13 cellular contexts compared by ENCODE assay signal in genomic region chr17:6374271-6374691, GRCh38.
A peak's percentile ranks its signal among the peaks of the same experiment; 100 is the strongest.
DNase-seq lines count a peak whose midpoint lies in the region; ATAC-seq, FAIRE-seq and TF ChIP-seq lines count a peak whose summit lies in the region.
"Had no signal": no experiment of that assay in that cellular context is flagged by ENCODE, and none has a peak within 500 bp of the region (broad histone marks: within the 10 kb centered on the region; RNA-seq: fewer than 3 reads in every experiment).

No MANE protein-coding gene starts in this region.

- H3K9me3 ChIP-seq in breast epithelium (no peaks in the 10 kb centered on the region), iPS-20b (ENCODE audit: insufficient read depth, low read depth, low read length) (peaks cover 18% of the 10 kb centered on the region), testis (no peaks in the 10 kb centered on the region), HepG2 (ENCODE audit: low read length) (no peaks in the 10 kb centered on the region)
- H3K9me3 ChIP-seq: thoracic aorta had no signal

- TF ChIP-seq EP300 in HepG2 (IDR thresholded peaks at IDR 0.05; ENCODE audit: low read depth in 2 of 2, low read length in 2 of 2) (no peak), HepG2 (CRISPR knock-in tag; IDR thresholded peaks at IDR 0.05; ENCODE audit: borderline replicate concordance) (no peak)

- DNase-seq in MCF 10A (ENCODE audit: unreplicated experiment) (no peak), breast epithelium (ENCODE audit: low spot score in 2 of 2) (no peak), WTC11 (ENCODE audit: low spot score) (no peak), testis (no peak), NCI-H446 (lab: John Stamatoyannopoulos, UW) (no peak), HepG2 (ENCODE audit: low spot score) (no peak)
- no peak for DNase-seq in stimulated activated naive CD8-positive, alpha-beta T cell treated with anti-CD3 and anti-CD28 coated beads, Interleukin-15, amount 100 ng/mL, for 72 hours
- DNase-seq: NCI-H446 treated with DMSO at 0.1 percent for 48 hours had no signal

- TF ChIP-seq CTCF in MCF 10A (IDR thresholded peaks at IDR 0.05; ENCODE audit: unreplicated experiment) (no peak), breast epithelium (IDR thresholded peaks at IDR 0.05) (no peak), WTC11 (IDR thresholded peaks at IDR 0.05) (no peak), testis (IDR thresholded peaks at IDR 0.05) (no peak), HepG2 (CRISPR knock-in tag; IDR thresholded peaks at IDR 0.05) (no peak)

- BruUV-seq in MCF 10A (replicated peaks; lab: Mats Ljungman, UMichigan) (no TSS peak), HepG2 (replicated peaks; lab: Mats Ljungman, UMichigan) (no TSS peak)

- H3K4me2 ChIP-seq in HepG2 (ENCODE audit: low read depth, low read length) = no peak overlapping the region

- H3K9ac ChIP-seq in iPS-20b (ENCODE audit: low read depth, low read length) (no peak overlapping the region; the same call in 1 of the 2 replicates), HepG2 (ENCODE audit: insufficient read depth, low read depth, low read length) (no peak overlapping the region)

- H3K4me1 ChIP-seq in breast epithelium = no peaks in the 10 kb centered on the region
- H3K4me1 ChIP-seq in iPS-20b (ENCODE audit: insufficient read depth, low read length) = peaks cover 11% of the 10 kb centered on the region
- no peaks in the 10 kb centered on the region for H3K4me1 ChIP-seq in testis
- no peaks in the 10 kb centered on the region for H3K4me1 ChIP-seq in HepG2 (ENCODE audit: insufficient read depth, low read length)

- H3K27ac ChIP-seq in breast epithelium (no peak overlapping the region), iPS-20b (ENCODE audit: low read length) (no peak overlapping the region), testis (no peak overlapping the region), HepG2 (ENCODE audit: extremely low read length, insufficient read depth, low read length) (no peak overlapping the region)
- H3K27ac ChIP-seq: C4-2B, thoracic aorta had no signal

- H3K9me3 Mint-ChIP-seq in MCF 10A (ENCODE audit: unreplicated experiment) (peaks cover 17% of the 10 kb centered on the region), WTC11 (peaks cover 24% of the 10 kb centered on the region)
- peaks cover 11 to 22% of the 10 kb centered on the region in 2 donors for H3K9me3 Mint-ChIP-seq in stimulated activated naive CD8-positive, alpha-beta T cell treated with anti-CD3 and anti-CD28 coated beads, Interleukin-15, amount 100 ng/mL, for 72 hours

- FAIRE-seq in HepG2 (lab: Jason Lieb, UNC) = no peak
- FAIRE-seq: colon had no signal

- no peak for TF ChIP-seq RAD21 in HepG2 (CRISPR knock-in tag; IDR thresholded peaks at IDR 0.05)

- intact Hi-C loops in MCF 10A (cut with micrococcal nuclease) (no loop called here), breast epithelium (cut with DNase I; ENCODE audit: low total_unique reads) (no loop called here), testis (cut with DNase I; ENCODE audit: low total_unique reads) (no loop called here), HepG2 (cut with micrococcal nuclease; ENCODE audit: unreplicated experiment) (no loop called here)

- POLR2A ChIA-PET in MCF 10A (lab: Yijun Ruan, JAX) = no interaction called here
- POLR2A ChIA-PET in WTC11 (lab: Charles Lee) = no interaction called here
- POLR2A ChIA-PET in HepG2 (lab: Yijun Ruan, JAX) = no interaction called here

- no peaks in the 10 kb centered on the region for H3K79me2 ChIP-seq in HepG2 (ENCODE audit: insufficient read depth, low read length)

- H3K27ac Mint-ChIP-seq in MCF 10A (ENCODE audit: low read depth, unreplicated experiment) = no peak overlapping the region
- H3K27ac Mint-ChIP-seq in WTC11 = no peak overlapping the region; the same call in 1 of the 2 replicates
- no peak overlapping the region for H3K27ac Mint-ChIP-seq in stimulated activated naive CD8-positive, alpha-beta T cell treated with anti-CD3 and anti-CD28 coated beads, Interleukin-15, amount 100 ng/mL, for 72 hours
- H3K27ac Mint-ChIP-seq: natural killer cell treated with Interleukin-12 subunit alpha and Interleukin-12 subunit beta and Interleukin-15 and Interleukin-18, amount 100 ng/mL, for 72 hours had no signal

- H4K20me1 ChIP-seq in HepG2 (ENCODE audit: insufficient read depth, low read length) = no peaks in the 10 kb centered on the region

- ATAC-seq in WTC11 (peak; percentile 75), HepG2 (no peak)
- peak; percentile 63 for ATAC-seq in stimulated activated naive CD8-positive, alpha-beta T cell treated with anti-CD3 and anti-CD28 coated beads, Interleukin-15, amount 100 ng/mL, for 72 hours

- TF ChIP-seq POLR2A in breast epithelium (IDR thresholded peaks at IDR 0.05) (no peak), testis (IDR thresholded peaks at IDR 0.05) (no peak), HepG2 (IDR thresholded peaks at IDR 0.05; ENCODE audit: insufficient read depth in 1 of 2, low read depth in 2 of 2, low read length in 2 of 2) (no peak)

- H3K36me3 ChIP-seq in breast epithelium = no peaks in the 10 kb centered on the region
- H3K36me3 ChIP-seq in iPS-20b (ENCODE audit: insufficient read depth, low read depth, low read length) = no peaks in the 10 kb centered on the region
- no peaks in the 10 kb centered on the region for H3K36me3 ChIP-seq in testis (ENCODE audit: low read depth, missing control alignments)
- no peaks in the 10 kb centered on the region for H3K36me3 ChIP-seq in HepG2 (replicated peaks in 1 of 2; ENCODE audit: control insufficient read depth in 1 of 2, insufficient read depth in 2 of 2, low read length in 2 of 2)
- H3K36me3 ChIP-seq: thoracic aorta had no signal

- H3K4me3 ChIP-seq in breast epithelium = no peak overlapping the region
- peak overlapping the region; percentile 54; the same call in 1 of the 2 replicates for H3K4me3 ChIP-seq in iPS-20b (ENCODE audit: low read length)
- no peak overlapping the region for H3K4me3 ChIP-seq in testis
- H3K4me3 ChIP-seq in HepG2 (replicated peaks in 1 of 3; ENCODE audit: insufficient read depth in 1 of 3, low read depth in 2 of 3, low read length in 3 of 3) = no peak overlapping the region
- H3K4me3 ChIP-seq: thoracic aorta had no signal

- H3K36me3 Mint-ChIP-seq in MCF 10A (ENCODE audit: insufficient read depth, unreplicated experiment) (no peaks in the 10 kb centered on the region), WTC11 (peaks cover 14% of the 10 kb centered on the region)

- peaks cover 0 to 25% of the 10 kb centered on the region in 2 donors for H3K27me3 ChIP-seq in breast epithelium
- H3K27me3 ChIP-seq in iPS-20b (ENCODE audit: insufficient read depth, low read length) = no peaks in the 10 kb centered on the region
- no peaks in the 10 kb centered on the region for H3K27me3 ChIP-seq in testis
- H3K27me3 ChIP-seq in HepG2 (ENCODE audit: control insufficient read depth in 1 of 2, insufficient read depth in 2 of 2, low read length in 2 of 2) = 0 out of 5 replicates have a peak, but pooled peaks cover 0 to 3% of the 10 kb centered on the region in 2 experiments

- WGBS in testis, 2 donors = 24 to 26% methylated on average over 2 of the region's 2 CpGs
- 0% methylated on average over 2 of the region's 2 CpGs for WGBS in HepG2 (ENCODE audit: low lambda C conversion rate)

- in situ Hi-C loops in HepG2 (cut with HindIII; ENCODE audit: extremely low pct_ligation_motif_present, low pct_unique_long_range_greater_than_20kb) = no loop called here

- H3K27me3 Mint-ChIP-seq in MCF 10A (ENCODE audit: insufficient read depth, unreplicated experiment) (peaks cover 11% of the 10 kb centered on the region), WTC11 (ENCODE audit: low read depth) (peaks cover 3% of the 10 kb centered on the region)
- peaks cover 50% of the 10 kb centered on the region for H3K27me3 Mint-ChIP-seq in stimulated activated naive CD8-positive, alpha-beta T cell treated with anti-CD3 and anti-CD28 coated beads, Interleukin-15, amount 100 ng/mL, for 72 hours

- H3K4me1 Mint-ChIP-seq in MCF 10A (ENCODE audit: insufficient read depth, unreplicated experiment) = peaks cover 13% of the 10 kb centered on the region
- H3K4me1 Mint-ChIP-seq in WTC11 = peaks cover 17% of the 10 kb centered on the region
- H3K4me1 Mint-ChIP-seq in stimulated activated naive CD8-positive, alpha-beta T cell treated with anti-CD3 and anti-CD28 coated beads, Interleukin-15, amount 100 ng/mL, for 72 hours = peaks cover 29% of the 10 kb centered on the region

- CTCF ChIA-PET in MCF 10A (lab: Yijun Ruan, JAX) = interaction anchor here (1.2 kb wide), 1 partner anchor 602 kb away, joined by 3 read pairs; no protein-coding TSS in a partner anchor
- CTCF ChIA-PET in WTC11 (lab: Charles Lee) = interaction anchor here (1.6 kb wide), 2 partner anchors 38 to 48 kb away, joined by 4 to 6 read pairs; no protein-coding TSS in a partner anchor
- CTCF ChIA-PET in HepG2 (lab: Yijun Ruan, JAX; ENCODE audit: low intra/inter-chr PET ratio, low total read pairs) = no interaction called here

- H3K4me3 Mint-ChIP-seq in MCF 10A (ENCODE audit: unreplicated experiment) (peak overlapping the region; percentile 6), WTC11 (peak overlapping the region; percentile 60)
- peak overlapping the region; percentile 61 to 71 for H3K4me3 Mint-ChIP-seq in stimulated activated naive CD8-positive, alpha-beta T cell treated with anti-CD3 and anti-CD28 coated beads, Interleukin-15, amount 100 ng/mL, for 72 hours
- H3K4me3 Mint-ChIP-seq: natural killer cell treated with Interleukin-12 subunit alpha and Interleukin-12 subunit beta and Interleukin-15 and Interleukin-18, amount 100 ng/mL, for 72 hours had no signal

- no peak overlapping the region for H2AFZ ChIP-seq in HepG2 (ENCODE audit: low read length)

TF ChIP-seq in WTC11, 78 proteins besides CTCF, POLR2A, EP300 and RAD21 (continues in another document):
- TF ChIP-seq ZNF232 (CRISPR knock-in tag; IDR thresholded peaks at IDR 0.05) = no peak
- no peak for TF ChIP-seq ZNF416 (CRISPR knock-in tag; IDR thresholded peaks at IDR 0.05)
- TF ChIP-seq CREM (CRISPR knock-in tag; IDR thresholded peaks at IDR 0.05) = no peak
- no peak for TF ChIP-seq NFYB (CRISPR knock-in tag; conservative IDR thresholded peaks at IDR 0.05; ENCODE audit: low read depth)
- no peak for TF ChIP-seq NR2C2 (CRISPR knock-in tag; IDR thresholded peaks at IDR 0.05)
- no peak for TF ChIP-seq SOX15 (CRISPR knock-in tag; IDR thresholded peaks at IDR 0.05)
- no peak for TF ChIP-seq ZNF138 (CRISPR knock-in tag; conservative IDR thresholded peaks at IDR 0.05)

TF ChIP-seq in HepG2, 621 proteins besides CTCF, POLR2A, EP300 and RAD21 (continues in another document):
- TF ChIP-seq REPIN1 (CRISPR knock-in tag; IDR thresholded peaks at IDR 0.05; ENCODE audit: borderline replicate concordance, low read depth) = no peak
- no peak for TF ChIP-seq ZMAT3 (CRISPR knock-in tag; conservative IDR thresholded peaks at IDR 0.05)
- no peak for TF ChIP-seq ZNF589 (CRISPR knock-in tag; conservative IDR thresholded peaks at IDR 0.05)
- no peak for TF ChIP-seq ZNF883 (CRISPR knock-in tag; IDR thresholded peaks at IDR 0.05; ENCODE audit: not compliant biosample characterization)

Comparison
In these comparisons a context has a peak if more than half of its experiments do, and no peak if none do; other contexts are left out.
1. H3K4me3 Mint-ChIP-seq: peak in every context shown above with its lines; median percentile 66 in stimulated activated naive CD8-positive, alpha-beta T cell treated with anti-CD3 and anti-CD28 coated beads, Interleukin-15, amount 100 ng/mL, for 72 hours; 60 in WTC11; 6 in MCF 10A.